Comparison of ENCODE assay signal across 2 cellular contexts in the genomic region with DNA sequence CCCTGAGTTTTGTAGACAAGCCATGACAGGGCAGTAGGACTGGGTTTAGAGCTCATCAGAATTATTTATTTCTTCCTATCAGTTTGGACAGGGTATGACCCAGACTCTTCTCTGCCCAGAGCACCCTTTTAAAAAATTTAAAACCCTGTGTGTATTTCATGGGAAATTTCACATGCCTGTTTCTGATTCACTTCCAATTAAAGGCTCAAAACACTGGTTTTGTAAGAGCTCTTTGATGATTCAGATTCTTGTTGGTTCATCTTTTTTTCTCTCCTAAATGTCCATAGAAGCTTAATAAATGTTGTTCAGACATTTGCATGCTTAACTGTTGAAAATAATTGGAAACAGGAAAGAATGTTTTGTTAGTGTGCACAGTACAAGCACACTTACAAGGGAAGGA.
TF ChIP-seq lines count a peak whose summit lies in the region.

No MANE protein-coding gene starts in this region.

TF ChIP-seq in IMR-90, 13 proteins besides CTCF, POLR2A, EP300 and RAD21:
- TF ChIP-seq, protein P1, sequence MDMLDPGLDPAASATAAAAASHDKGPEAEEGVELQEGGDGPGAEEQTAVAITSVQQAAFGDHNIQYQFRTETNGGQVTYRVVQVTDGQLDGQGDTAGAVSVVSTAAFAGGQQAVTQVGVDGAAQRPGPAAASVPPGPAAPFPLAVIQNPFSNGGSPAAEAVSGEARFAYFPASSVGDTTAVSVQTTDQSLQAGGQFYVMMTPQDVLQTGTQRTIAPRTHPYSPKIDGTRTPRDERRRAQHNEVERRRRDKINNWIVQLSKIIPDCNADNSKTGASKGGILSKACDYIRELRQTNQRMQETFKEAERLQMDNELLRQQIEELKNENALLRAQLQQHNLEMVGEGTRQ (IDR thresholded peaks at IDR 0.05; ENCODE audit: low read depth, low read length), result no peak
- TF ChIP-seq FOS (IDR thresholded peaks at IDR 0.05; ENCODE audit: low read depth, low read length), result peak; percentile 35; the same call in 1 of the 2 replicates
- peak; percentile 70 for TF ChIP-seq CEBPB (IDR thresholded peaks at IDR 0.05; ENCODE audit: low read depth, low read length)

TF ChIP-seq in endothelial cell of umbilical vein, 7 proteins besides CTCF, POLR2A, EP300 and RAD21:
- peak; percentile 8 for TF ChIP-seq FOS (IDR thresholded peaks at IDR 0.05; ENCODE audit: borderline replicate concordance, insufficient read depth, low read length)
- TF ChIP-seq POLR2AphosphoS5 (IDR thresholded peaks at IDR 0.05; ENCODE audit: insufficient read depth, low read depth, low read length), result no peak
TF ChIP-seq in endothelial cell of umbilical vein: peak in this region for 1.
